9 cellular contexts compared by ENCODE assay signal in genomic region chr11:67438121-67438902, GRCh38. TPM values are rescaled to one million over a fixed set of nuclear protein-coding genes. Genes with fewer than 3 reads are reported as not detected.
DNase-seq lines count a peak whose midpoint lies in the region; ATAC-seq and TF ChIP-seq lines count a peak whose summit lies in the region.
"Had no signal": no experiment of that assay in that cellular context is flagged by ENCODE, and none has a peak within 500 bp of the region (broad histone marks: within the 10 kb centered on the region; RNA-seq: fewer than 3 reads in every experiment).

No MANE protein-coding gene starts in this region.

- H3K9me3 Mint-ChIP-seq in Caco-2 (ENCODE audit: unreplicated experiment) = no peaks in the 10 kb centered on the region
- no peaks in the 10 kb centered on the region for H3K9me3 Mint-ChIP-seq in activated naive CD8-positive, alpha-beta T cell (ENCODE audit: low read depth)

- H3K36me3 ChIP-seq in Caco-2 (ENCODE audit: control insufficient read depth, insufficient read depth, low read length) (peaks cover 28% of the 10 kb centered on the region), spleen (peaks cover 6 to 91% (median 31%) of the 10 kb centered on the region in 6 donors), smooth muscle cell (ENCODE audit: low read depth) (no peaks in the 10 kb centered on the region)

- H3K27me3 Mint-ChIP-seq in Caco-2 (ENCODE audit: insufficient read depth, unreplicated experiment) = no peaks in the 10 kb centered on the region
- H3K27me3 Mint-ChIP-seq in T-helper 17 cell = no peaks in the 10 kb centered on the region
- H3K27me3 Mint-ChIP-seq in activated naive CD8-positive, alpha-beta T cell = no peaks in the 10 kb centered on the region

- H3K27me3 ChIP-seq in Caco-2 (replicated peaks; ENCODE audit: control insufficient read depth, insufficient read depth, low read length) = no peaks in the 10 kb centered on the region
- no peaks in the 10 kb centered on the region for H3K27me3 ChIP-seq in spleen (replicated peaks in 1 of 7)
- no peaks in the 10 kb centered on the region for H3K27me3 ChIP-seq in smooth muscle cell (ENCODE audit: low read depth)

- H3K4me3 Mint-ChIP-seq in Caco-2 (ENCODE audit: unreplicated experiment) (no peak overlapping the region), T-helper 17 cell (peak overlapping the region; percentile 97)
- peak overlapping the region; percentile 94 for H3K4me3 Mint-ChIP-seq in activated naive CD8-positive, alpha-beta T cell

- H3K4me1 ChIP-seq in Caco-2 = peaks cover 12% of the 10 kb centered on the region; the same call in 1 of the 2 replicates
- H3K4me1 ChIP-seq in spleen = peaks cover 45 to 99% (median 98%) of the 10 kb centered on the region in 6 donors
- no peaks in the 10 kb centered on the region for H3K4me1 ChIP-seq in smooth muscle cell (ENCODE audit: low read depth)

- intact Hi-C loops in Caco-2 (cut with micrococcal nuclease; ENCODE audit: unreplicated experiment) (no loop called here), spleen (cut with DNase I; ENCODE audit: low total_unique reads) (no loop called here)

- no peak overlapping the region for H2AFZ ChIP-seq in smooth muscle cell (ENCODE audit: low read depth)

- WGBS in spleen, 5 donors = 63 to 72% (median 67%) methylated on average over 7 to 42 of the region's 42 CpGs
- 90% methylated on average over 20 of the region's 42 CpGs for WGBS in smooth muscle cell (ENCODE audit: low lambda C conversion rate)

- H3K9me3 ChIP-seq in Caco-2 = no peaks in the 10 kb centered on the region
- H3K9me3 ChIP-seq in T-helper 17 cell (ENCODE audit: control insufficient read depth, low read length, poor library complexity, severe bottlenecking) = no peaks in the 10 kb centered on the region
- no peaks in the 10 kb centered on the region for H3K9me3 ChIP-seq in spleen
- no peaks in the 10 kb centered on the region for H3K9me3 ChIP-seq in smooth muscle cell (replicated peaks; ENCODE audit: low read depth)

- TF ChIP-seq CTCF in Caco-2 (IDR thresholded peaks at IDR 0.05; ENCODE audit: insufficient read depth in 1 of 2, low read depth in 1 of 2, low read length in 1 of 2, severe bottlenecking in 1 of 2, unreplicated experiment in 1 of 2) = no peak
- peak in 1 of 11 experiments; percentile 11 for TF ChIP-seq CTCF in spleen (IDR thresholded peaks at IDR 0.05 in 8 of 11, conservative IDR thresholded peaks at IDR 0.05 in 3 of 11)
- TF ChIP-seq CTCF in smooth muscle cell (IDR thresholded peaks at IDR 0.05; ENCODE audit: borderline replicate concordance, insufficient read depth, poor library complexity, severe bottlenecking) = no peak

- CTCF ChIA-PET in Caco-2 (lab: Charles Lee) = interaction anchor here (1.1 to 2.0 kb wide), 2 partner anchors 31 to 37 kb away, joined by 3 to 6 read pairs; partner anchors contain the start of gene PPP1CA

- no peaks in the 10 kb centered on the region for H3K4me1 Mint-ChIP-seq in Caco-2 (ENCODE audit: low read depth, unreplicated experiment)
- H3K4me1 Mint-ChIP-seq in T-helper 17 cell = peaks cover 57% of the 10 kb centered on the region
- H3K4me1 Mint-ChIP-seq in activated naive CD8-positive, alpha-beta T cell (ENCODE audit: low read depth) = peaks cover 56% of the 10 kb centered on the region

- H3K27ac ChIP-seq in spleen (peak overlapping the region; percentile 55 to 97 (median 90)), smooth muscle cell (ENCODE audit: low read depth) (no peak overlapping the region)

- no peak overlapping the region for H3K9ac ChIP-seq in smooth muscle cell (ENCODE audit: low read depth)

- no peak overlapping the region for H3K4me2 ChIP-seq in smooth muscle cell

- no peaks in the 10 kb centered on the region for H3F3A ChIP-seq in smooth muscle cell (ENCODE audit: low read depth)

- peaks cover 5% of the 10 kb centered on the region for H3K79me2 ChIP-seq in smooth muscle cell (ENCODE audit: low read depth)

- peak; percentile 63 for ATAC-seq in T-helper 17 cell

- TSS peak; percentile 6 for BruUV-seq in Caco-2 (replicated peaks; lab: Mats Ljungman, UMichigan)

- no peak overlapping the region for H3K4me3 ChIP-seq in Caco-2 (ENCODE audit: low read depth, low read length)
- peak overlapping the region; percentile 67 to 95 (median 76) for H3K4me3 ChIP-seq in spleen
- H3K4me3 ChIP-seq in smooth muscle cell = no peak overlapping the region

- DNase-seq in Caco-2 (no peak), T-helper 17 cell (peak; percentile 69 to 73 (median 72)), spleen (peak; percentile 94), GOT3 (lab: John Stamatoyannopoulos, UW) (no peak), DMS79 (lab: John Stamatoyannopoulos, UW) (no peak), NCI-H2107 treated with DMSO at 0.1 percent for 48 hours (lab: John Stamatoyannopoulos, UW; ENCODE audit: unreplicated experiment) (no peak), smooth muscle cell (lab: John Stamatoyannopoulos, UW; ENCODE audit: unreplicated experiment) (no peak)

- POLR2A ChIA-PET in Caco-2 (lab: Charles Lee) = interaction anchor here (0.8 kb wide), 1 partner anchor 44 kb away, joined by 4 read pairs; the partner anchor contains the start of gene AIP

- H4K20me1 ChIP-seq in smooth muscle cell (ENCODE audit: low read depth) = no peaks in the 10 kb centered on the region

- H3K27ac Mint-ChIP-seq in Caco-2 (ENCODE audit: unreplicated experiment) = peak overlapping the region; percentile 9
- peak overlapping the region; percentile 97 for H3K27ac Mint-ChIP-seq in T-helper 17 cell
- peak overlapping the region; percentile 86 for H3K27ac Mint-ChIP-seq in activated naive CD8-positive, alpha-beta T cell

- no peak for TF ChIP-seq POLR2A in spleen (IDR thresholded peaks at IDR 0.05)

- H3K36me3 Mint-ChIP-seq in Caco-2 (ENCODE audit: insufficient read depth, unreplicated experiment) (peaks cover 87% of the 10 kb centered on the region), T-helper 17 cell (ENCODE audit: low read depth) (no peaks in the 10 kb centered on the region)
- H3K36me3 Mint-ChIP-seq in activated naive CD8-positive, alpha-beta T cell = no peaks in the 10 kb centered on the region

RNA-seq across cellular contexts. Expression of gene PTPRCAP, which starts 0.8 kb away (rescaled TPM):
- 0.27 TPM in 1 of 2 replicates, not detected in the other for total RNA-seq in Caco-2 (2022)
- 100 to 1,000 TPM; 170 to 184 TPM for total RNA-seq in T-helper 17 cell
- total RNA-seq in spleen = 100 to 1,000 TPM; 119 to 278 (median 187) TPM
- 100 to 1,000 TPM; 410 to 557 (median 479) TPM for polyA plus RNA-seq in spleen
- 2.5 TPM in 1 of 2 replicates, not detected in the other for total RNA-seq in smooth muscle cell
- polyA plus RNA-seq in smooth muscle cell = 1.1 TPM in 2 replicates

RNA-seq across cellular contexts. Expression of gene CORO1B, which starts 5.0 kb away (rescaled TPM):
- total RNA-seq in Caco-2 (2022) = 172 and 176 TPM in 2 replicates
- total RNA-seq in T-helper 17 cell = 10 to 100 TPM; 46.1 to 75.4 TPM
- total RNA-seq in spleen = 100 to 1,000 TPM in 4 of 7 donors, 10 to 100 TPM in 3; 68.1 to 143 (median 117) TPM
- polyA plus RNA-seq in spleen = 10 to 100 TPM; 40.5 to 70.8 (median 53.7) TPM
- 38.9 and 43.8 TPM in 2 replicates for total RNA-seq in smooth muscle cell
- 84.6 and 85.8 TPM in 2 replicates for polyA plus RNA-seq in smooth muscle cell

RNA-seq across cellular contexts. Expression of gene RPS6KB2, which starts 10.0 kb away (rescaled TPM):
- total RNA-seq in Caco-2 (2022) = 109 and 116 TPM in 2 replicates
- 10 to 100 TPM; 47.8 to 62.7 TPM for total RNA-seq in T-helper 17 cell
- total RNA-seq in spleen = 10 to 100 TPM; 51.5 to 65.4 (median 55.4) TPM
- polyA plus RNA-seq in spleen = 10 to 100 TPM; 39.5 to 95.0 (median 53.8) TPM
- total RNA-seq in smooth muscle cell = 66.5 and 86.9 TPM in 2 replicates
- polyA plus RNA-seq in smooth muscle cell = 102 and 107 TPM in 2 replicates

RNA-seq across cellular contexts. Expression of gene GPR152, which starts 14.2 kb away (rescaled TPM):
- total RNA-seq in Caco-2 (2022) = not detected in 2 replicates
- not detected for total RNA-seq in T-helper 17 cell
- total RNA-seq in spleen = not detected
- polyA plus RNA-seq in spleen = under 1 TPM in 1 of 3 donors, not detected in 2; 0.10 TPM
- not detected in 2 replicates for total RNA-seq in smooth muscle cell
- 0.27 and 0.71 TPM in 2 replicates for polyA plus RNA-seq in smooth muscle cell
- total RNA-seq: aorta had no signal
- polyA plus RNA-seq: aorta had no signal

RNA-seq across cellular contexts. Expression of gene CABP4, which starts 16.8 kb away (rescaled TPM):
- total RNA-seq in Caco-2 (2022) (not detected in 2 replicates), T-helper 17 cell (10 to 100 TPM in 1 of 2 donors, 1 to 10 TPM in 1; 7.5 to 12.1 TPM), spleen (10 to 100 TPM; 12.7 to 27.3 (median 21.3) TPM), smooth muscle cell (not detected in 2 replicates)
- polyA plus RNA-seq in spleen (1 to 10 TPM; 2.6 to 6.2 (median 3.0) TPM), smooth muscle cell (2.1 TPM in 1 of 2 replicates, not detected in the other)

Comparison
In these comparisons a context has a peak if more than half of its experiments do, and no peak if none do; other contexts are left out.
1. DNase-seq: peak in T-helper 17 cell (3 of 3) and spleen (single experiment); none in Caco-2 (0 of 2), GOT3 (single experiment), DMS79 (single experiment), NCI-H2107 treated with DMSO at 0.1 percent for 48 hours (single experiment) and smooth muscle cell (single experiment).
2. H3K4me3 ChIP-seq: peak in spleen (8 of 8); none in Caco-2 (single experiment) and smooth muscle cell (single experiment).
3. H3K27ac Mint-ChIP-seq: peak in every context shown above with its lines; median percentile 97 in T-helper 17 cell; 86 in activated naive CD8-positive, alpha-beta T cell; 9 in Caco-2.
4. RNA of gene PTPRCAP, which starts 0.8 kb away (total RNA-seq): 119 to 278 TPM in spleen and 170 to 184 TPM in T-helper 17 cell; 0.27 TPM in Caco-2 and 2.5 TPM in smooth muscle cell; every median in the first group is over 10 times any median in the second.